ENCODE assay signal across 12 cellular contexts in genomic region chr3:44996556-44996969, GRCh38. TPM values are rescaled to one million over a fixed set of nuclear protein-coding genes. Genes with fewer than 3 reads are reported as not detected.
DNase-seq lines count a peak whose midpoint lies in the region; ATAC-seq and TF ChIP-seq lines count a peak whose summit lies in the region.
"Had no signal": no experiment of that assay in that cellular context is flagged by ENCODE, and none has a peak within 500 bp of the region (broad histone marks: within the 10 kb centered on the region; RNA-seq: fewer than 3 reads in every experiment).

No MANE protein-coding gene starts in this region.

- H3K4me1 Mint-ChIP-seq in activated naive CD8-positive, alpha-beta T cell treated with anti-CD3 and anti-CD28 coated beads, Interleukin-2, amount 50 U/mL, for 24 hours: peaks cover 41% of the 10 kb centered on the region
- peaks cover 2% of the 10 kb centered on the region for H3K4me1 Mint-ChIP-seq in CD14-positive monocyte

- no peak overlapping the region for H3K27ac ChIP-seq in neuronal stem cell (replicated peaks; ENCODE audit: low read length)
- H3K27ac ChIP-seq in upper lobe of right lung: no peak overlapping the region
- H3K27ac ChIP-seq: spleen had no signal

- H2BK15ac ChIP-seq in neuronal stem cell (ENCODE audit: low read length): no peak overlapping the region

- no peak overlapping the region for H3K4me3 Mint-ChIP-seq in activated naive CD8-positive, alpha-beta T cell treated with anti-CD3 and anti-CD28 coated beads, Interleukin-2, amount 50 U/mL, for 24 hours
- H3K4me3 Mint-ChIP-seq in CD14-positive monocyte: no peak overlapping the region
- H3K4me3 Mint-ChIP-seq: natural killer cell had no signal

- no peak overlapping the region for H3K14ac ChIP-seq in neuronal stem cell (ENCODE audit: low read length)

- TF ChIP-seq CTCF in upper lobe of right lung (IDR thresholded peaks at IDR 0.05) (no peak), CD14-positive monocyte (IDR thresholded peaks at IDR 0.05) (no peak)

- H3K4me2 ChIP-seq in neuronal stem cell (ENCODE audit: insufficient read depth, low read length, poor library complexity, severe bottlenecking): no peak overlapping the region

- H3K27me3 ChIP-seq in neuronal stem cell (ENCODE audit: control insufficient read depth in 3 of 3, insufficient read depth in 3 of 3, low read depth in 1 of 3, low read length in 3 of 3) (no peaks in the 10 kb centered on the region), upper lobe of right lung (no peaks in the 10 kb centered on the region)
- H3K27me3 ChIP-seq: esophagus muscularis mucosa, spleen had no signal

- H3K4me1 ChIP-seq in neuronal stem cell (ENCODE audit: control insufficient read depth in 2 of 2, insufficient read depth in 1 of 2, low read depth in 1 of 2, low read length in 2 of 2): peaks cover 3% of the 10 kb centered on the region in 2 donors
- H3K4me1 ChIP-seq in upper lobe of right lung: peaks cover 25% of the 10 kb centered on the region

- peak overlapping the region; percentile 53 for H3K27ac Mint-ChIP-seq in activated naive CD8-positive, alpha-beta T cell treated with anti-CD3 and anti-CD28 coated beads, Interleukin-2, amount 50 U/mL, for 24 hours
- no peak overlapping the region for H3K27ac Mint-ChIP-seq in CD14-positive monocyte

- ATAC-seq in HG02678 (IDR thresholded peaks at IDR 0.05; ENCODE audit: unreplicated experiment): peak; percentile 61
- peak; percentile 93 for ATAC-seq in activated naive CD8-positive, alpha-beta T cell treated with anti-CD3 and anti-CD28 coated beads, Interleukin-2, amount 50 U/mL, for 24 hours
- no peak for ATAC-seq in HG03139 (IDR thresholded peaks at IDR 0.05; ENCODE audit: unreplicated experiment)
- ATAC-seq in GM19395 (IDR thresholded peaks at IDR 0.05; ENCODE audit: unreplicated experiment): no peak
- ATAC-seq in upper lobe of right lung: no peak
- ATAC-seq: natural killer cell had no signal

- no peak overlapping the region for H3K4ac ChIP-seq in neuronal stem cell (ENCODE audit: low read length)

- H2BK5ac ChIP-seq in neuronal stem cell (ENCODE audit: low read length): no peak overlapping the region

- no CpG with 5 or more reads among the region's 3 CpGs for WGBS in neuronal stem cell (ENCODE audit: extremely low coverage in 2 of 2, insufficient read length in 2 of 2, insufficient replicate concordance in 1 of 2), 2 donors

- H3K79me1 ChIP-seq in neuronal stem cell (ENCODE audit: low read depth, low read length): peaks cover 2% of the 10 kb centered on the region

- no peaks in the 10 kb centered on the region for H3K27me3 Mint-ChIP-seq in activated naive CD8-positive, alpha-beta T cell treated with anti-CD3 and anti-CD28 coated beads, Interleukin-2, amount 50 U/mL, for 24 hours
- no peaks in the 10 kb centered on the region for H3K27me3 Mint-ChIP-seq in CD14-positive monocyte (ENCODE audit: low read depth in 3 of 3)

- DNase-seq in G401 (ENCODE audit: low spot score) (peak; percentile 41), neuronal stem cell (ENCODE audit: low spot score) (no peak), upper lobe of right lung (no peak), CD14-positive monocyte (ENCODE audit: low spot score) (no peak)
- DNase-seq in activated naive CD8-positive, alpha-beta T cell treated with anti-CD3 and anti-CD28 coated beads, Interleukin-2, amount 50 U/mL, for 24 hours: no peak
- DNase-seq: natural killer cell, NCI-H524 treated with DMSO at 0.1 percent for 48 hours, spleen had no signal

- H4K8ac ChIP-seq in neuronal stem cell (ENCODE audit: low read depth, low read length): no peak overlapping the region

- peaks cover 65% of the 10 kb centered on the region for H3K36me3 Mint-ChIP-seq in activated naive CD8-positive, alpha-beta T cell treated with anti-CD3 and anti-CD28 coated beads, Interleukin-2, amount 50 U/mL, for 24 hours (ENCODE audit: low read depth)
- H3K36me3 Mint-ChIP-seq in CD14-positive monocyte: peaks cover 74 to 82% of the 10 kb centered on the region in 2 donors

- intact Hi-C loops in upper lobe of right lung (cut with DNase I): no loop called here
- intact Hi-C loops in CD14-positive monocyte (cut with micrococcal nuclease): no loop called here

- H3K36me3 ChIP-seq in neuronal stem cell (replicated peaks in 1 of 2; ENCODE audit: control insufficient read depth in 2 of 2, insufficient read depth in 2 of 2, low read length in 2 of 2) (peaks cover 27 to 91% of the 10 kb centered on the region in 2 donors), upper lobe of right lung (peaks cover 62% of the 10 kb centered on the region)

- peaks cover 0 to 3% of the 10 kb centered on the region in 2 donors for H3K9me3 ChIP-seq in neuronal stem cell (replicated peaks in 1 of 2; ENCODE audit: control insufficient read depth in 2 of 2, insufficient read depth in 1 of 2, low read depth in 1 of 2, low read length in 2 of 2)
- no peaks in the 10 kb centered on the region for H3K9me3 ChIP-seq in upper lobe of right lung
- H3K9me3 ChIP-seq: esophagus muscularis mucosa, spleen had no signal

- no peak overlapping the region for H2BK12ac ChIP-seq in neuronal stem cell (ENCODE audit: low read length)

- no peak overlapping the region for H3K18ac ChIP-seq in neuronal stem cell (ENCODE audit: low read length)

- no peak overlapping the region for H4K91ac ChIP-seq in neuronal stem cell (ENCODE audit: low read depth, low read length, poor library complexity)

- H2AK5ac ChIP-seq in neuronal stem cell (ENCODE audit: low read depth, low read length): no peak overlapping the region

- H3K9ac ChIP-seq in neuronal stem cell (ENCODE audit: low read depth, low read length, poor library complexity): peak overlapping the region; percentile 22

- H2BK120ac ChIP-seq in neuronal stem cell (ENCODE audit: low read depth, low read length): no peak overlapping the region

- no peak overlapping the region for H2AFZ ChIP-seq in neuronal stem cell (ENCODE audit: low read length)

- no peak overlapping the region for H3K23ac ChIP-seq in neuronal stem cell (ENCODE audit: low read depth, low read length, poor library complexity)

- in situ Hi-C loops in G401 (cut with HindIII; ENCODE audit: low sequenced_read_pairs): no loop called here

- H3K4me3 ChIP-seq in neuronal stem cell (ENCODE audit: low read length in 2 of 2) (no peak overlapping the region), upper lobe of right lung (no peak overlapping the region)
- H3K4me3 ChIP-seq: esophagus muscularis mucosa, spleen had no signal

- H3K9me3 Mint-ChIP-seq in activated naive CD8-positive, alpha-beta T cell treated with anti-CD3 and anti-CD28 coated beads, Interleukin-2, amount 50 U/mL, for 24 hours: no peaks in the 10 kb centered on the region
- H3K9me3 Mint-ChIP-seq in CD14-positive monocyte: no peaks in the 10 kb centered on the region
- H3K9me3 Mint-ChIP-seq: natural killer cell had no signal

RNA-seq across cellular contexts. Expression of gene EXOSC7, which starts 20.5 kb away (rescaled TPM):
- total RNA-seq in G401 (2014; rRNA removed; shearing (Covaris generic)): 66.9 and 78.1 TPM in 2 replicates
- polyA plus RNA-seq in neuronal stem cell (2013, experiment 1 of 2): 64.4 TPM
- polyA plus RNA-seq in neuronal stem cell (2013, experiment 2 of 2): 64.4 TPM
- total RNA-seq in upper lobe of right lung: 36.2 TPM
- polyA plus RNA-seq in CD14-positive monocyte: 10 to 100 TPM; 16.8 to 18.8 TPM

RNA-seq across cellular contexts. Expression of gene ZDHHC3, which starts 20.6 kb away (rescaled TPM):
- total RNA-seq in G401 (2014; rRNA removed; shearing (Covaris generic)): 93.2 and 98.2 TPM in 2 replicates
- 39.5 TPM for polyA plus RNA-seq in neuronal stem cell (2013, experiment 1 of 2)
- 37.0 TPM for polyA plus RNA-seq in neuronal stem cell (2013, experiment 2 of 2)
- total RNA-seq in upper lobe of right lung: 125 TPM
- polyA plus RNA-seq in CD14-positive monocyte: 10 to 100 TPM; 52.1 to 61.3 TPM

RNA-seq across cellular contexts. Expression of gene CLEC3B, which starts 29.5 kb away (rescaled TPM):
- not detected in 2 replicates for total RNA-seq in G401 (2014; rRNA removed; shearing (Covaris generic))
- 0.35 TPM for polyA plus RNA-seq in neuronal stem cell (2013, experiment 1 of 2)
- polyA plus RNA-seq in neuronal stem cell (2013, experiment 2 of 2): 0.26 TPM
- 265 TPM for total RNA-seq in upper lobe of right lung
- polyA plus RNA-seq in CD14-positive monocyte: 10 to 100 TPM; 14.5 to 22.7 TPM

Comparison
In these comparisons a context has a peak if more than half of its experiments do, and no peak if none do; other contexts are left out.
1. ATAC-seq: peak in HG02678 (single experiment) and activated naive CD8-positive, alpha-beta T cell treated with anti-CD3 and anti-CD28 coated beads, Interleukin-2, amount 50 U/mL, for 24 hours (single experiment); none in HG03139 (single experiment), GM19395 (single experiment) and upper lobe of right lung (single experiment).
2. RNA of gene CLEC3B, which starts 29.5 kb away (total RNA-seq): 265 TPM in upper lobe of right lung (single experiment); not detected in G401; every median in the first group is over 100 times any median in the second.